In genomic region chr6:13859871-13860555, GRCh38 we compare ENCODE assay signal across 12 cellular contexts. TPM values are rescaled to one million over a fixed set of nuclear protein-coding genes. Genes with fewer than 3 reads are reported as not detected.
DNase-seq lines count a peak whose midpoint lies in the region; ATAC-seq and TF ChIP-seq lines count a peak whose summit lies in the region.
"Had no signal": no experiment of that assay in that cellular context is flagged by ENCODE, and none has a peak within 500 bp of the region (broad histone marks: within the 10 kb centered on the region; RNA-seq: fewer than 3 reads in every experiment).

No MANE protein-coding gene starts in this region.

- 0% methylated on average over 2 of the region's 66 CpGs for WGBS in mammary epithelial cell (ENCODE audit: low coverage, missing lambda C conversion rate)
- WGBS in smooth muscle cell (ENCODE audit: low lambda C conversion rate) = 62% methylated on average over 49 of the region's 66 CpGs

- H3K4me3 ChIP-seq in NT2/D1 (ENCODE audit: insufficient read length, low read depth) (peak overlapping the region; percentile 24), mammary epithelial cell (replicated peaks in 1 of 3; ENCODE audit: insufficient read depth in 1 of 3, low read depth in 2 of 3, low read length in 3 of 3) (peak overlapping the region in 2 of 3 experiments; percentile 36 to 37), iPS-18a (ENCODE audit: low read length) (peak overlapping the region; percentile 44), smooth muscle cell (peak overlapping the region; percentile 43)

- no TSS peak for BruUV-seq in mammary epithelial cell (replicated peaks; lab: Mats Ljungman, UMichigan)

- DNase-seq in NT2/D1 (ENCODE audit: low read depth, low spot score) (no peak), mammary epithelial cell (no peak), smooth muscle cell (lab: John Stamatoyannopoulos, UW; ENCODE audit: unreplicated experiment) (no peak), NCI-H1417 (lab: John Stamatoyannopoulos, UW) (no peak)
- DNase-seq: activated naive CD4-positive, alpha-beta T cell treated with Interleukin-2 at 50 U/mL for 16 hours; DND-41; NCI-H446 treated with DMSO at 0.1 percent for 48 hours; stimulated activated CD8-positive, alpha-beta memory T cell treated with anti-CD3 and anti-CD28 coated beads, Interleukin-4, amount 100 ng/mL, for 48 hours had no signal

- CTCF ChIA-PET in mammary epithelial cell (lab: Charles Lee; ENCODE audit: low non-redundant PET) = no interaction called here

- H3K27me3 ChIP-seq in NT2/D1 (ENCODE audit: insufficient read depth, insufficient read length) (peaks cover 3% of the 10 kb centered on the region), mammary epithelial cell (ENCODE audit: insufficient read depth, low read length) (peaks cover 2% of the 10 kb centered on the region), iPS-18a (ENCODE audit: control insufficient read depth, insufficient read depth, low read length) (peaks cover 7% of the 10 kb centered on the region), smooth muscle cell (ENCODE audit: low read depth) (peaks cover 15% of the 10 kb centered on the region)

- H3K27ac ChIP-seq in mammary epithelial cell (ENCODE audit: insufficient read depth, low read depth, low read length) = no peak overlapping the region
- no peak overlapping the region for H3K27ac ChIP-seq in iPS-18a (ENCODE audit: low read length)
- no peak overlapping the region for H3K27ac ChIP-seq in smooth muscle cell (ENCODE audit: low read depth)

- H3F3A ChIP-seq in smooth muscle cell (ENCODE audit: low read depth) = no peaks in the 10 kb centered on the region

- H3K36me3 ChIP-seq in NT2/D1 (ENCODE audit: insufficient read depth, insufficient read length, low read length) = no peaks in the 10 kb centered on the region
- no peaks in the 10 kb centered on the region for H3K36me3 ChIP-seq in mammary epithelial cell (ENCODE audit: insufficient read depth, low read length)
- no peaks in the 10 kb centered on the region for H3K36me3 ChIP-seq in iPS-18a (ENCODE audit: control insufficient read depth, low read depth, low read length)
- no peaks in the 10 kb centered on the region for H3K36me3 ChIP-seq in smooth muscle cell (ENCODE audit: low read depth)

- dilution Hi-C loops in mammary epithelial cell (cut with HindIII; ENCODE audit: low sequenced_read_pairs) = no loop called here

- intact Hi-C loops in mammary epithelial cell (cut with micrococcal nuclease) = no loop called here

- H3K4me2 ChIP-seq in mammary epithelial cell (ENCODE audit: insufficient read depth, low read depth, low read length) (peak overlapping the region; percentile 89), smooth muscle cell (peak overlapping the region; percentile 67)

- in situ Hi-C loops in mammary epithelial cell (cut with MboI; ENCODE audit: low sequenced_read_pairs in 2 of 2) = no loop called here

- H3K9ac ChIP-seq in NT2/D1 (ENCODE audit: insufficient read length, low read depth) (no peak overlapping the region), mammary epithelial cell (ENCODE audit: insufficient read depth, low read length) (no peak overlapping the region), iPS-18a (ENCODE audit: low read length) (no peak overlapping the region), smooth muscle cell (ENCODE audit: low read depth) (no peak overlapping the region)

- no peaks in the 10 kb centered on the region for H3K79me2 ChIP-seq in mammary epithelial cell (ENCODE audit: insufficient read depth, low read length)
- no peaks in the 10 kb centered on the region for H3K79me2 ChIP-seq in smooth muscle cell (ENCODE audit: low read depth)

- H3K9me3 ChIP-seq in NT2/D1 (ENCODE audit: insufficient read depth, low read length) (peaks cover 9% of the 10 kb centered on the region; the same call in 1 of the 2 replicates), mammary epithelial cell (replicated peaks; ENCODE audit: insufficient read depth, low read length) (peaks cover 5% of the 10 kb centered on the region), iPS-18a (ENCODE audit: control insufficient read depth, low read depth, low read length) (no peaks in the 10 kb centered on the region), smooth muscle cell (replicated peaks; ENCODE audit: low read depth) (no peaks in the 10 kb centered on the region)

- H2AFZ ChIP-seq in mammary epithelial cell (ENCODE audit: low read depth, low read length) (peak overlapping the region; percentile 88), smooth muscle cell (ENCODE audit: low read depth) (no peak overlapping the region)

- ATAC-seq in GM21381 (IDR thresholded peaks at IDR 0.05; ENCODE audit: unreplicated experiment) = no peak
- ATAC-seq in HG03571 (IDR thresholded peaks at IDR 0.05; ENCODE audit: unreplicated experiment) = no peak
- ATAC-seq in GM21423 (IDR thresholded peaks at IDR 0.05; ENCODE audit: unreplicated experiment) = no peak

- H3K4me1 ChIP-seq in NT2/D1 (ENCODE audit: insufficient read depth, insufficient read length) = no peaks in the 10 kb centered on the region
- H3K4me1 ChIP-seq in mammary epithelial cell (ENCODE audit: insufficient read depth, low read length) = peaks cover 6% of the 10 kb centered on the region
- H3K4me1 ChIP-seq in iPS-18a (ENCODE audit: control insufficient read depth, low read depth, low read length) = no peaks in the 10 kb centered on the region
- no peaks in the 10 kb centered on the region for H3K4me1 ChIP-seq in smooth muscle cell (ENCODE audit: low read depth)

- TF ChIP-seq CTCF in mammary epithelial cell (conservative IDR thresholded peaks at IDR 0.05 in 1 of 2, IDR thresholded peaks at IDR 0.05 in 1 of 2; ENCODE audit: extremely low read depth in 1 of 2, insufficient read depth in 1 of 2, low read depth in 1 of 2, low read length in 2 of 2) (no peak), smooth muscle cell (IDR thresholded peaks at IDR 0.05; ENCODE audit: borderline replicate concordance, insufficient read depth, poor library complexity, severe bottlenecking) (no peak)

- H4K20me1 ChIP-seq in mammary epithelial cell (ENCODE audit: insufficient read depth, low read length) (no peaks in the 10 kb centered on the region), smooth muscle cell (ENCODE audit: low read depth) (no peaks in the 10 kb centered on the region)

RNA-seq across cellular contexts. Expression of gene MCUR1, which starts 45.7 kb away (rescaled TPM):
- total RNA-seq in mammary epithelial cell (10 to 100 TPM; 12.0 to 28.0 TPM), smooth muscle cell (11.3 and 12.9 TPM in 2 replicates)
- polyA plus RNA-seq in mammary epithelial cell (10.7 TPM), smooth muscle cell (23.4 and 25.5 TPM in 2 replicates)
- polyA minus RNA-seq in mammary epithelial cell = 8.8 TPM
